Comparison of ENCODE assay signal across 16 cellular contexts in the genomic region with DNA sequence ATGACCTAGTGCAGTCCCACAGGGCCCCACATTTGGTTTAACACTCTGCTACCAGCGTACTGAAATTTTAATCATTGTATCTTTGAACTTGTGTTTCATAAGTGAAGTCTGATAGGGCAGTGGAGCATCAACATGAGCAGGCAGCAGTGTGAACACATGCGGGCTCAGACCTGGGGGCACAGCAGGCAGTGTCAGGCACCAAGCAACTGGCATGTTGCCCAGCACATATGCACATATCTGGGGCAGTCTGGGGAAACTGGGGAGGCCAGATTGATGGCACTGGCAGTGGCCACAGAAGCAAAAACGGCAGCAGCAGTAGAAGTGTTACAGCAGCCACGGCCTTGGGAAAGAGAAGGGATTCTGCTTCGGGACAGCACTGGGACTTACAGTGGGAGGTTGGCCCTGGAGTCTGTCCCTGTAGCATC.
DNase-seq lines count a peak whose midpoint lies in the region; ATAC-seq and TF ChIP-seq lines count a peak whose summit lies in the region.
"Had no signal": no experiment of that assay in that cellular context is flagged by ENCODE, and none has a peak within 500 bp of the region (broad histone marks: within the 10 kb centered on the region; RNA-seq: fewer than 3 reads in every experiment).

No MANE protein-coding gene starts in this region.

- H3K36me3 ChIP-seq in right atrium auricular region (no peaks in the 10 kb centered on the region), mesenchymal stem cell (ENCODE audit: control insufficient read depth in 1 of 2, insufficient read depth in 2 of 2, low read depth in 1 of 2, low read length in 2 of 2) (no peaks in the 10 kb centered on the region)
- H3K36me3 ChIP-seq: esophagus muscularis mucosa had no signal

- no peak overlapping the region for H3K4ac ChIP-seq in mesenchymal stem cell (ENCODE audit: low read depth in 1 of 2, low read length in 2 of 2)

- H2BK15ac ChIP-seq in mesenchymal stem cell (ENCODE audit: low read depth, poor library complexity, severe bottlenecking): no peak overlapping the region

- no peak overlapping the region for H3K4me3 ChIP-seq in right atrium auricular region
- no peak overlapping the region for H3K4me3 ChIP-seq in mesenchymal stem cell (ENCODE audit: insufficient read depth in 1 of 2, low read depth in 1 of 2, low read length in 2 of 2)
- H3K4me3 ChIP-seq: esophagus muscularis mucosa, lung had no signal

- H2BK5ac ChIP-seq in mesenchymal stem cell (ENCODE audit: low read depth, low read length, poor library complexity, severe bottlenecking): no peak overlapping the region

- H2BK12ac ChIP-seq in mesenchymal stem cell (ENCODE audit: low read length in 2 of 2): no peak overlapping the region

- ATAC-seq in Right ventricle myocardium inferior: peak; percentile 20

- H3K27ac Mint-ChIP-seq in brain: peak overlapping the region; percentile 40 to 79 (median 63)
- H3K27ac Mint-ChIP-seq: activated naive CD8-positive, alpha-beta T cell treated with anti-CD3 and anti-CD28 coated beads for 36 hours; type B pancreatic cell had no signal

- H3K9me3 Mint-ChIP-seq in brain: peaks cover 0 to 4% (median 2%) of the 10 kb centered on the region in 5 experiments
- H3K9me3 Mint-ChIP-seq: activated naive CD8-positive, alpha-beta T cell treated with anti-CD3 and anti-CD28 coated beads for 36 hours had no signal

- H3K14ac ChIP-seq in mesenchymal stem cell (ENCODE audit: low read length in 2 of 2): peak overlapping the region in 1 of 2 experiments; percentile 5

- peaks cover 0 to 13% of the 10 kb centered on the region in 2 donors for H3K4me1 ChIP-seq in right atrium auricular region
- peaks cover 3% of the 10 kb centered on the region for H3K4me1 ChIP-seq in mesenchymal stem cell (ENCODE audit: control insufficient read depth, insufficient read depth, low read depth, low read length)

- H4K91ac ChIP-seq in mesenchymal stem cell (ENCODE audit: low read length): no peak overlapping the region

- H2AK5ac ChIP-seq in mesenchymal stem cell (ENCODE audit: low read length, severe bottlenecking): no peak overlapping the region

- no peak overlapping the region for H2BK120ac ChIP-seq in mesenchymal stem cell (ENCODE audit: low read depth, low read length)

- no peaks in the 10 kb centered on the region for H3K36me3 Mint-ChIP-seq in brain
- H3K36me3 Mint-ChIP-seq: activated naive CD8-positive, alpha-beta T cell treated with anti-CD3 and anti-CD28 coated beads for 36 hours; IgD-negative memory B cell had no signal

- H3K18ac ChIP-seq in mesenchymal stem cell (ENCODE audit: low read depth in 1 of 2, low read length in 2 of 2): peak overlapping the region in 1 of 2 experiments; percentile 40

- peaks cover 29% of the 10 kb centered on the region for H3K4me1 Mint-ChIP-seq in brain
- H3K4me1 Mint-ChIP-seq: activated naive CD8-positive, alpha-beta T cell treated with anti-CD3 and anti-CD28 coated beads for 36 hours; IgD-negative memory B cell had no signal

- intact Hi-C loops in Right ventricle myocardium inferior (cut with DNase I): no loop called here

- no peaks in the 10 kb centered on the region for H3K79me1 ChIP-seq in mesenchymal stem cell (replicated peaks; ENCODE audit: low read length, poor library complexity, severe bottlenecking)

- 81% methylated on average over 4 of the region's 5 CpGs for WGBS in mesenchymal stem cell

- peak overlapping the region; percentile 15 for H2AFZ ChIP-seq in mesenchymal stem cell (ENCODE audit: low read depth, low read length)

- H3K9me3 ChIP-seq in right atrium auricular region: no peaks in the 10 kb centered on the region
- H3K9me3 ChIP-seq in mesenchymal stem cell (ENCODE audit: control insufficient read depth, low read length): no peaks in the 10 kb centered on the region
- H3K9me3 ChIP-seq: esophagus muscularis mucosa had no signal

- no peak overlapping the region for H3K9ac ChIP-seq in mesenchymal stem cell (ENCODE audit: low read length)

- TF ChIP-seq CTCF in right atrium auricular region (IDR thresholded peaks at IDR 0.05) (no peak), brain (conservative IDR thresholded peaks at IDR 0.05) (no peak)

- H3K4me2 ChIP-seq in mesenchymal stem cell (ENCODE audit: low read length, poor library complexity, severe bottlenecking): no peak overlapping the region

- H3K27ac ChIP-seq in right atrium auricular region (peak overlapping the region in 1 of 2 donors; percentile 62), mesenchymal stem cell (ENCODE audit: low read length, poor library complexity, severe bottlenecking) (no peak overlapping the region), temporal lobe (ENCODE audit: low read depth, low read length) (peak overlapping the region; percentile 0)
- H3K27ac ChIP-seq: esophagus muscularis mucosa had no signal

- H3K23ac ChIP-seq in mesenchymal stem cell (ENCODE audit: low read length in 2 of 2): no peak overlapping the region

- H3K4me3 Mint-ChIP-seq in brain: no peak overlapping the region
- H3K4me3 Mint-ChIP-seq: activated naive CD8-positive, alpha-beta T cell treated with anti-CD3 and anti-CD28 coated beads for 36 hours; IgD-negative memory B cell; type B pancreatic cell had no signal

- H3K27me3 ChIP-seq in right atrium auricular region (no peaks in the 10 kb centered on the region), mesenchymal stem cell (ENCODE audit: control insufficient read depth in 1 of 2, insufficient read depth in 1 of 2, low read length in 2 of 2) (no peaks in the 10 kb centered on the region)
- H3K27me3 ChIP-seq: esophagus muscularis mucosa had no signal

- DNase-seq in Right ventricle myocardium inferior (ENCODE audit: missing footprints) (no peak), right atrium auricular region (ENCODE audit: low spot score) (no peak), mesenchymal stem cell (no peak), OCI-M2 (lab: John Stamatoyannopoulos, UW; ENCODE audit: unreplicated experiment) (no peak), cortex of kidney (lab: John Stamatoyannopoulos, UW) (no peak), MV-4-11 (lab: John Stamatoyannopoulos, UW) (no peak)
- DNase-seq: ACHN; activated naive CD8-positive, alpha-beta T cell treated with anti-CD3 and anti-CD28 coated beads for 36 hours; NCI-H1105 treated with DMSO at 0.1 percent for 48 hours; stimulated activated CD8-positive, alpha-beta memory T cell treated with anti-CD3 and anti-CD28 coated beads, Interleukin-4, amount 100 ng/mL, for 48 hours had no signal

- no peaks in the 10 kb centered on the region for H3K27me3 Mint-ChIP-seq in brain
- H3K27me3 Mint-ChIP-seq: activated naive CD8-positive, alpha-beta T cell treated with anti-CD3 and anti-CD28 coated beads for 36 hours; type B pancreatic cell had no signal

- peak overlapping the region; percentile 8 for H4K8ac ChIP-seq in mesenchymal stem cell (ENCODE audit: low read length)
